24 cellular contexts compared by ENCODE assay signal in the genomic region with DNA sequence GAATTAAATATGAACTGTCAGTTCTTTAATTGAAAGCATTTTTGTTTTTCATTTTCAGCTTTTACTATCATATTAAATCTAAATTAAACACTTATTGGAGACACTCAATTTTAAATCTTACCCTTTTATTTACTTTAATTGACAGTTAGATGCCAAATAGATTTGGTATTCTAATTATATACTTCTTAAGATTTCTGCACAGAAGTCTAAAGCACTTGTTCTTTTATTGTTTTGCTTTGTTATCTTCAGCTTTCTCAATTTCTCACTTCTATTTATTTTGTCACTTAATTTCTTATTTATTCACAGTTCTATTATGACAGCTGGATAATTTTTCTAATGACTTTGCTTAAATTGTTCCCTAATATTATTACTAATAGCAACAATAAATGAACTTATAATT.
"Had no signal": no experiment of that assay in that cellular context is flagged by ENCODE, and none has a peak within 500 bp of the region (broad histone marks: within the 10 kb centered on the region; RNA-seq: fewer than 3 reads in every experiment).

No MANE protein-coding gene starts in this region.

- H3K27me3 ChIP-seq: colonic mucosa, dorsolateral prefrontal cortex, esophagus muscularis mucosa, esophagus squamous epithelium, foreskin keratinocyte, gastrocnemius medialis, gastroesophageal sphincter, heart left ventricle, heart right ventricle had no signal

- H3K27ac ChIP-seq: colonic mucosa, coronary artery, dorsolateral prefrontal cortex, epithelial cell of prostate, esophagus muscularis mucosa, esophagus squamous epithelium, foreskin keratinocyte, gastrocnemius medialis, gastroesophageal sphincter, heart left ventricle, heart right ventricle had no signal

- DNase-seq: colonic mucosa; cortex of kidney; dermis blood vessel endothelial cell; dorsolateral prefrontal cortex; effector CD4-positive, alpha-beta T cell; effector CD8-positive, alpha-beta T cell; effector memory CD4-positive, alpha-beta T cell; effector memory CD8-positive, alpha-beta T cell; endodermal cell; erythroblast; esophagus squamous epithelium; foreskin fibroblast; foreskin keratinocyte; foreskin melanocyte; gastrocnemius medialis; glutamatergic neuron; head of caudate nucleus; heart left ventricle; heart right ventricle had no signal

- FAIRE-seq: endothelial cell of umbilical vein had no signal

- H3K9me3 ChIP-seq: colonic mucosa, esophagus muscularis mucosa, esophagus squamous epithelium, gastrocnemius medialis, gastroesophageal sphincter had no signal

- H3K4me1 ChIP-seq: colonic mucosa, esophagus muscularis mucosa, esophagus squamous epithelium, foreskin keratinocyte, gastrocnemius medialis, gastroesophageal sphincter, heart left ventricle, heart right ventricle had no signal

- H3K4me3 ChIP-seq: colonic mucosa, coronary artery, dorsolateral prefrontal cortex, esophagus muscularis mucosa, esophagus squamous epithelium, gastrocnemius medialis, gastroesophageal sphincter, heart left ventricle, heart right ventricle had no signal

- ATAC-seq: effector memory CD8-positive, alpha-beta T cell; foreskin keratinocyte; gastrocnemius medialis; gastroesophageal sphincter; heart left ventricle; heart right ventricle had no signal

- H3K36me3 ChIP-seq: colonic mucosa, esophagus muscularis mucosa, esophagus squamous epithelium, gastrocnemius medialis, gastroesophageal sphincter, heart left ventricle, heart right ventricle had no signal
